Comparison of ENCODE assay signal across 34 cellular contexts in the genomic region with DNA sequence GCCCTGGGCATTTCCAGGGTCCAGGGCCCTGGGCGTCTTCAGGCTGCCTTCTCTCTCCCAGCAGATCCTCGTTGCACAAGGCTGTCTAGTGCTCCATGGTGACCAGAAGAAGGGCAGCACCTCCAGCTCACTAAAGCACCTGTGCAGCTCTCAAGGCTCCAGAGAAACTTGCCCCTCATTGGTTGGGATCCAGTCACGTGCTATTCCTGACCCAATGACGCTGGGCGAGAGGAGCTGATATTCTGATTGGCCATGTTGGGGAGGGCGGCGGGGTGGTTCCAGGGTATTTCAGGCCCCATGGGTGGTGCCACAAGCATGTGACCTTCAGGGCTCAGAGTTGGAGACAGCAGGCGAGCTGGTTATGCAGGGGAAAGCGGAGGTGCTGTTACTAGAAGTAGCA.
"Had no signal": no experiment of that assay in that cellular context is flagged by ENCODE, and none has a peak within 500 bp of the region (broad histone marks: within the 10 kb centered on the region; RNA-seq: fewer than 3 reads in every experiment).

No MANE protein-coding gene starts in this region.

- H3K36me3 ChIP-seq: adrenal gland, brain microvascular endothelial cell, breast epithelium had no signal

- H3K9me3 Mint-ChIP-seq: activated B cell treated with CpG ODN at 0.5 μM for 24 hours; activated CD4-positive, alpha-beta memory T cell treated with anti-CD3 and anti-CD28 coated beads for 36 hours; activated CD4-positive, alpha-beta T cell treated with anti-CD3 and anti-CD28 coated beads, Interleukin-2, amount 10 ng/mL, durations not matched to agents 7 days and 5 days; activated CD8-positive, alpha-beta T cell treated with anti-CD3 and anti-CD28 coated beads for 36 hours; activated naive CD4-positive, alpha-beta T cell treated with anti-CD3 and anti-CD28 coated beads for 36 hours; activated naive CD8-positive, alpha-beta T cell treated with anti-CD3 and anti-CD28 coated beads for 36 hours; activated T-cell treated with anti-CD3 and anti-CD28 coated beads, Interleukin-2, amount 50 U/mL, for 4 hours; activated T-helper 17 cell treated with anti-CD3 and anti-CD28 coated beads, Interleukin-2, amount 50 U/mL, for 72 hours had no signal

- H3K27me3 ChIP-seq: adrenal gland, body of pancreas, brain microvascular endothelial cell, breast epithelium had no signal

- H3K27me3 Mint-ChIP-seq: activated B cell treated with CpG ODN at 0.5 μM for 24 hours; activated CD4-positive, alpha-beta memory T cell treated with anti-CD3 and anti-CD28 coated beads for 36 hours; activated CD4-positive, alpha-beta T cell treated with anti-CD3 and anti-CD28 coated beads, Interleukin-2, amount 10 ng/mL, durations not matched to agents 7 days and 5 days; activated CD8-positive, alpha-beta T cell treated with anti-CD3 and anti-CD28 coated beads for 36 hours; activated naive CD8-positive, alpha-beta T cell treated with anti-CD3 and anti-CD28 coated beads for 36 hours; activated T-helper 17 cell treated with anti-CD3 and anti-CD28 coated beads, Interleukin-2, amount 50 U/mL, for 72 hours had no signal

- ATAC-seq: activated CD8-positive, alpha-beta T cell treated with anti-CD3 and anti-CD28 coated beads for 36 hours; activated naive CD4-positive, alpha-beta T cell treated with anti-CD3 and anti-CD28 coated beads, Interleukin-2, amount 50 U/mL, for 72 hours; activated T-cell treated with anti-CD3 and anti-CD28 coated beads, Interleukin-2, amount 50 U/mL, for 4 hours; activated T-cell treated with anti-CD3 and anti-CD28 coated beads, Interleukin-2, amount 50 U/mL, for 72 hours; activated T-helper 17 cell treated with anti-CD3 and anti-CD28 coated beads, Interleukin-2, amount 50 U/mL, for 72 hours; body of pancreas had no signal

- H3K9me3 ChIP-seq: adrenal gland, body of pancreas, breast epithelium had no signal

- H3K4me3 ChIP-seq: adrenal gland, body of pancreas, breast epithelium had no signal

- H3K36me3 Mint-ChIP-seq: activated CD4-positive, alpha-beta memory T cell treated with anti-CD3 and anti-CD28 coated beads for 36 hours; activated naive CD4-positive, alpha-beta T cell treated with anti-CD3 and anti-CD28 coated beads, Interleukin-2, amount 50 U/mL, for 72 hours; activated naive CD8-positive, alpha-beta T cell treated with anti-CD3 and anti-CD28 coated beads for 36 hours had no signal

- DNase-seq: activated B cell treated with CpG ODN at 0.5 μM for 24 hours; activated CD4-positive, alpha-beta memory T cell treated with anti-CD3 and anti-CD28 coated beads for 36 hours; activated CD4-positive, alpha-beta T cell treated with anti-CD3 and anti-CD28 coated beads for 4 hours; activated CD4-positive, alpha-beta T cell treated with anti-CD3 and anti-CD28 coated beads, Interleukin-2, amount 10 ng/mL, durations not matched to agents 7 days and 5 days; activated CD4-positive, alpha-beta T cell treated with anti-CD3 and anti-CD28 coated beads, Interleukin-2, amount 50 U/mL, for 4 hours; activated CD4-positive, CD25-positive, alpha-beta regulatory T cell treated with anti-CD3 and anti-CD28 coated beads, Interleukin-2, amount 50 U/mL, for 72 hours; activated CD8-positive, alpha-beta memory T cell treated with anti-CD3 and anti-CD28 coated beads, Interleukin-2, amount 50 U/mL, for 4 hours; activated CD8-positive, alpha-beta T cell treated with anti-CD3 and anti-CD28 coated beads for 36 hours; activated effector memory CD4-positive, alpha-beta T cell treated with anti-CD3 and anti-CD28 coated beads, Interleukin-2, amount 50 U/mL, for 16 hours; activated gamma-delta T cell treated with Interleukin-2 at 50 U/mL for 16 hours; activated naive CD4-positive, alpha-beta T cell; activated naive CD4-positive, alpha-beta T cell treated with anti-CD3 and anti-CD28 coated beads for 36 hours; activated naive CD4-positive, alpha-beta T cell treated with anti-CD3 and anti-CD28 coated beads, Interleukin-2, amount 50 U/mL, for 16 hours; activated naive CD8-positive, alpha-beta T cell treated with anti-CD3 and anti-CD28 coated beads for 36 hours; activated T-cell treated with anti-CD3 and anti-CD28 coated beads for 4 hours; activated T-cell treated with anti-CD3 and anti-CD28 coated beads, Interleukin-2, amount 50 U/mL, for 1 hour; activated T-cell treated with anti-CD3 and anti-CD28 coated beads, Interleukin-2, amount 50 U/mL, for 4 hours; activated T-cell treated with anti-CD3 and anti-CD28 coated beads, Interleukin-2, amount 50 U/mL, for 72 hours; adrenal gland; amniotic stem cell; aorta; body of pancreas; brain microvascular endothelial cell; central memory CD4-positive, alpha-beta T cell; T-helper 1 cell; T-helper 2 cell; T-helper 9 cell had no signal

- H3K27ac ChIP-seq: adrenal gland, body of pancreas, brain microvascular endothelial cell, breast epithelium, VCaP had no signal

- H3K4me1 ChIP-seq: adrenal gland, body of pancreas, breast epithelium had no signal

- H3K4me3 Mint-ChIP-seq: activated B cell treated with CpG ODN at 0.5 μM for 24 hours; activated CD4-positive, alpha-beta memory T cell treated with anti-CD3 and anti-CD28 coated beads for 36 hours; activated CD4-positive, alpha-beta T cell treated with anti-CD3 and anti-CD28 coated beads, Interleukin-2, amount 10 ng/mL, durations not matched to agents 7 days and 5 days; activated CD8-positive, alpha-beta T cell treated with anti-CD3 and anti-CD28 coated beads for 36 hours; activated naive CD4-positive, alpha-beta T cell treated with anti-CD3 and anti-CD28 coated beads for 36 hours; activated naive CD8-positive, alpha-beta T cell treated with anti-CD3 and anti-CD28 coated beads for 36 hours; activated T-cell treated with anti-CD3 and anti-CD28 coated beads, Interleukin-2, amount 50 U/mL, for 4 hours; activated T-cell treated with anti-CD3 and anti-CD28 coated beads, Interleukin-2, amount 50 U/mL, for 72 hours; activated T-helper 1 cell treated with anti-CD3 and anti-CD28 coated beads, Interleukin-12 subunit alpha, Interleukin-12 subunit beta, Interleukin-2, Interleukin-4 antibody, amounts not matched to agents 30 ng/mL and 10 ng/mL and 1 ng/mL, durations not matched to agents 14 hours and 24 hours and 36 hours; activated T-helper 17 cell treated with anti-CD3 and anti-CD28 coated beads, Interleukin-2, amount 50 U/mL, for 72 hours; T-helper 1 cell treated with Interleukin-12 subunit alpha and Interleukin-12 subunit beta and Interleukin-4 antibody, amounts not matched to agents 30 μg/mL and 1 μg/mL, for 36 hours; T-helper 2 cell treated with Interferon-gamma antibody and Interleukin-4, amounts not matched to agents 5 μg/mL and 100 μg/mL, for 36 hours had no signal

- H3K4me1 Mint-ChIP-seq: activated B cell treated with CpG ODN at 0.5 μM for 24 hours; activated CD4-positive, alpha-beta T cell treated with anti-CD3 and anti-CD28 coated beads, Interleukin-2, amount 10 ng/mL, durations not matched to agents 7 days and 5 days; activated naive CD8-positive, alpha-beta T cell treated with anti-CD3 and anti-CD28 coated beads for 36 hours; activated T-helper 17 cell treated with anti-CD3 and anti-CD28 coated beads, Interleukin-2, amount 50 U/mL, for 72 hours had no signal

- H3K27ac Mint-ChIP-seq: activated B cell treated with CpG ODN at 0.5 μM for 24 hours; activated CD4-positive, alpha-beta memory T cell treated with anti-CD3 and anti-CD28 coated beads for 36 hours; activated CD4-positive, alpha-beta T cell treated with anti-CD3 and anti-CD28 coated beads, Interleukin-2, amount 10 ng/mL, durations not matched to agents 7 days and 5 days; activated CD8-positive, alpha-beta T cell treated with anti-CD3 and anti-CD28 coated beads for 36 hours; activated naive CD4-positive, alpha-beta T cell treated with anti-CD3 and anti-CD28 coated beads for 36 hours; activated naive CD4-positive, alpha-beta T cell treated with anti-CD3 and anti-CD28 coated beads, Interleukin-2, amount 50 U/mL, for 72 hours; activated naive CD8-positive, alpha-beta T cell treated with anti-CD3 and anti-CD28 coated beads for 36 hours; activated T-cell treated with anti-CD3 and anti-CD28 coated beads, Interleukin-2, amount 50 U/mL, for 72 hours; activated T-helper 1 cell treated with anti-CD3 and anti-CD28 coated beads, Interleukin-12 subunit alpha, Interleukin-12 subunit beta, Interleukin-2, Interleukin-4 antibody, amounts not matched to agents 30 ng/mL and 10 ng/mL and 1 ng/mL, durations not matched to agents 14 hours and 24 hours and 36 hours; activated T-helper 17 cell treated with anti-CD3 and anti-CD28 coated beads, Interleukin-2, amount 50 U/mL, for 72 hours; T-helper 1 cell treated with Interleukin-12 subunit alpha and Interleukin-12 subunit beta and Interleukin-4 antibody, amounts not matched to agents 30 μg/mL and 1 μg/mL, for 36 hours; T-helper 2 cell treated with Interferon-gamma antibody and Interleukin-4, amounts not matched to agents 5 μg/mL and 100 μg/mL, for 36 hours had no signal
